1 cellular context compared by ENCODE assay signal in the genomic region with DNA sequence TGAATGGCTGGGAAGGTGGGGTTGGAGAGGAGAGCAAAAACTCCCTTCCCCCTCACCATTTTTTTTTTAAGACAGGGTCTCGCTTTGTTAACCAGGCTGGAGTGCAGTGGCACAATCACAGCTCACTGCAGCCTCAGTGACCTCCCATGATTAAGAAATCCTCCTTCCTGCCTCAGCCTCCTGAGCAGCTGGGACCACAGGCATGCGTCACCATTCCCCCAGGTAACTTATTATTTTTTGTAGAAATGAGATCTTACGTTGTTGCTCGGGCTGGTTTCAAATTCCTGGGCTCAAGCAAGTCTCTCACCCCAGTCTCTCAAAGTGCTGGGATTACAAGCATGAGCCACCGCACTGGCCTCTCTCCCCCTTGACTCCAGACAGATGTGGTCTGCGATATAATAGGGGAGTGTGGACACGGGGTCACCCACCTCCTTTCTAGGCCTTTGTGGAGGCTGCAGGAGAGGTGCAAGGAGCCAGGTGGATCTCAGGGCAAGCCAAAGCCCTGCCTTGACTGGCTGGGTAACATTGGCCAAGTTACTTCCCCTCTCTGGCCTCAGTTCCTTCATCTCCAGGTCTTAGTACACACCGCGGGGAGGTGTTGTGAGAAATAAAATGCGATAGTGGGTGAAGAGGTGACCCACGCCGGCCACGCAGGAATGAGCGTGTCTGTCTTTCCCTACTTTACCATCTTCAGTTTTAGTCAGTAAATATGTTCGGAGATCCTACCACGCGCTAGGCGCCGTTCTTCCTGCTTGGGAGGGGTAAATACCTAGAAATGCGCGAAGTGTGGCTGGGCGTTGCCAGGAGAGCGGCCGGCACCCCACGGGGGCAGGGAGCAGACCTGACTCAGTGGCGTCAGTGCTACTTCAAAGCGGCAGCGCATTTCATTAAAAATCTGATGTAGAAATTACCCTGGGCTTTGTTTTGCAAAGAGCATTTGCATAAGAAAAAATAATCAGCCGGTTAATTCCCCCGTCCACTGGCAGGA.
TF ChIP-seq lines count a peak whose summit lies in the region.

No MANE protein-coding gene starts in this region.

TF ChIP-seq in IMR-90, 13 proteins besides CTCF, POLR2A, EP300 and RAD21 (continued from another document):
- TF ChIP-seq MAZ (IDR thresholded peaks at IDR 0.05; ENCODE audit: borderline replicate concordance, low read depth, low read length) (no peak), MXI1 (IDR thresholded peaks at IDR 0.05; ENCODE audit: borderline replicate concordance, low read depth, low read length) (no peak)
